ENCODE assay signal across 8 cellular contexts in genomic region chr21:26846036-26846931, GRCh38. TPM values are rescaled to one million over a fixed set of nuclear protein-coding genes. Genes with fewer than 3 reads are reported as not detected.
DNase-seq lines count a peak whose midpoint lies in the region; ATAC-seq and TF ChIP-seq lines count a peak whose summit lies in the region.

No MANE protein-coding gene starts in this region.

- CTCF ChIA-PET in CD8-positive, alpha-beta T cell (lab: Charles Lee), result no interaction called here

- H3K27ac ChIP-seq in CD8-positive, alpha-beta T cell (ENCODE audit: low read depth, low read length), result no peak overlapping the region
- H3K27ac ChIP-seq in angular gyrus (ENCODE audit: low read depth, low read length), result peak overlapping the region; percentile 97

- no peak for DNase-seq in CD8-positive, alpha-beta T cell
- DNase-seq in LHCN-M2 (ENCODE audit: low read depth) (peak; percentile 80), left cardiac atrium (peak; percentile 92), omental fat pad (ENCODE audit: low spot score) (no peak), GM13977 (ENCODE audit: low spot score) (no peak)
- DNase-seq in stimulated activated CD4-positive, alpha-beta T cell treated with anti-CD3 and anti-CD28 coated beads, Interleukin-4, amount 100 ng/mL, for 4 hours, result no peak

- peaks cover 57% of the 10 kb centered on the region for H3K27me3 Mint-ChIP-seq in CD8-positive, alpha-beta T cell (ENCODE audit: low read depth)

- TF ChIP-seq CTCF in CD8-positive, alpha-beta T cell (IDR thresholded peaks at IDR 0.05), result no peak
- TF ChIP-seq CTCF in omental fat pad (IDR thresholded peaks at IDR 0.05) (peak in 1 of 3 donors; percentile 16), GM13977 (IDR thresholded peaks at IDR 0.05; ENCODE audit: extremely low read depth, insufficient read depth, missing control alignments) (no peak)

- no peaks in the 10 kb centered on the region for H3K36me3 Mint-ChIP-seq in CD8-positive, alpha-beta T cell

- H3K9me3 ChIP-seq in CD8-positive, alpha-beta T cell (ENCODE audit: low read length), result no peaks in the 10 kb centered on the region

- H3K27ac Mint-ChIP-seq in CD8-positive, alpha-beta T cell, result no peak overlapping the region

- H3K4me3 Mint-ChIP-seq in CD8-positive, alpha-beta T cell, result peak overlapping the region; percentile 73

- in situ Hi-C loops in GM13977 (cut with MboI; ENCODE audit: low pct_unique_long_range_greater_than_20kb, low sequenced_read_pairs, unreplicated experiment), result loop anchor here (25.0 kb wide), 1 partner anchor 1891 kb away; no protein-coding TSS in a partner anchor

- no peak for ATAC-seq in CD8-positive, alpha-beta T cell
- ATAC-seq in left cardiac atrium, result peak; percentile 43 to 57
- ATAC-seq in omental fat pad (ENCODE audit: low FRiP score), result peak; percentile 63
- no peak for ATAC-seq in GM19023 (IDR thresholded peaks at IDR 0.05; ENCODE audit: unreplicated experiment)

- peak overlapping the region; percentile 45 for H3K4me3 ChIP-seq in CD8-positive, alpha-beta T cell (ENCODE audit: low read depth, low read length)

- intact Hi-C loops in CD8-positive, alpha-beta T cell (cut with DNase I, micrococcal nuclease), result no loop called here
- intact Hi-C loops in left cardiac atrium (cut with DNase I), result loop anchor here in 1 of 2 donors (5.0 kb wide), 1 partner anchor 1786 kb away; no protein-coding TSS in a partner anchor

- H3K27me3 ChIP-seq in CD8-positive, alpha-beta T cell (ENCODE audit: insufficient read depth, low read length), result peaks cover 6% of the 10 kb centered on the region

- H3K9me3 Mint-ChIP-seq in CD8-positive, alpha-beta T cell, result no peaks in the 10 kb centered on the region

- H3K36me3 ChIP-seq in CD8-positive, alpha-beta T cell (ENCODE audit: insufficient read depth, low read length), result no peaks in the 10 kb centered on the region

- POLR2A ChIA-PET in CD8-positive, alpha-beta T cell (lab: Charles Lee), result no interaction called here

- H3K4me1 Mint-ChIP-seq in CD8-positive, alpha-beta T cell (ENCODE audit: low read depth), result peaks cover 30% of the 10 kb centered on the region

- H3K4me1 ChIP-seq in CD8-positive, alpha-beta T cell (ENCODE audit: insufficient read depth, low read length), result peaks cover 31% of the 10 kb centered on the region

RNA-seq across cellular contexts. Expression of gene ADAMTS1, which starts 1.1 kb away (rescaled TPM):
- not detected for total RNA-seq in CD8-positive, alpha-beta T cell
- total RNA-seq in LHCN-M2 (2014; rRNA removed) (82.8 and 101 TPM in 2 replicates), left cardiac atrium (100 to 1,000 TPM; 139 to 143 TPM), omental fat pad (100 to 1,000 TPM; 156 to 391 (median 347) TPM)
- 75.9 TPM for polyA plus RNA-seq in LHCN-M2 (2012)

Comparison
In these comparisons a context has a peak if more than half of its experiments do, and no peak if none do; other contexts are left out.
1. ATAC-seq: peak in left cardiac atrium (2 of 2) and omental fat pad (single experiment); none in CD8-positive, alpha-beta T cell (single experiment) and GM19023 (single experiment).
2. DNase-seq: peak in LHCN-M2 (single experiment) and left cardiac atrium (single experiment); none in CD8-positive, alpha-beta T cell (0 of 7), omental fat pad (single experiment), GM13977 (single experiment) and stimulated activated CD4-positive, alpha-beta T cell treated with anti-CD3 and anti-CD28 coated beads, Interleukin-4, amount 100 ng/mL, for 4 hours (0 of 2).
3. RNA of gene ADAMTS1, which starts 1.1 kb away (total RNA-seq): 156 to 391 TPM in omental fat pad, 139 to 143 TPM in left cardiac atrium and 82.8 to 101 TPM in LHCN-M2; not detected in CD8-positive, alpha-beta T cell; every median in the first group is over 10 times any median in the second.